Comparison of ENCODE assay signal across 2 cellular contexts in genomic region chr19:17604372-17605025, GRCh38.
A peak's percentile ranks its signal among the peaks of the same experiment; 100 is the strongest.
TF ChIP-seq lines count a peak whose summit lies in the region.

No MANE protein-coding gene starts in this region.

TF ChIP-seq in HEK293, 187 proteins besides CTCF, POLR2A, EP300 and RAD21:
- TF ChIP-seq ZNF146 (tag by site-specific recombination; IDR thresholded peaks at IDR 0.05) = no peak
- TF ChIP-seq ZBTB17 (tag by site-specific recombination; IDR thresholded peaks at IDR 0.05) = peak; percentile 41
- peak; percentile 76 for TF ChIP-seq ZBTB20 (tag by site-specific recombination; IDR thresholded peaks at IDR 0.05)
- no peak for TF ChIP-seq ZNF747 (tag by site-specific recombination; IDR thresholded peaks at IDR 0.05)
- peak; percentile 37; the same call in 1 of the 2 replicates for TF ChIP-seq ZNF366 (tag by site-specific recombination; conservative IDR thresholded peaks at IDR 0.05)
- no peak for TF ChIP-seq ZNF660 (tag by site-specific recombination; IDR thresholded peaks at IDR 0.05)
- TF ChIP-seq ZNF292 (tag by site-specific recombination; IDR thresholded peaks at IDR 0.05; ENCODE audit: borderline replicate concordance, low read depth) = no peak
- TF ChIP-seq ZNF350 (tag by site-specific recombination; IDR thresholded peaks at IDR 0.05) = no peak
- TF ChIP-seq PRDM1 (tag by site-specific recombination; IDR thresholded peaks at IDR 0.05) = peak; percentile 88
- no peak for TF ChIP-seq ZSCAN18 (tag by site-specific recombination; IDR thresholded peaks at IDR 0.05)
- no peak for TF ChIP-seq ZNF175 (tag by site-specific recombination; IDR thresholded peaks at IDR 0.05)
- TF ChIP-seq MEIS1 (CRISPR knock-in tag; IDR thresholded peaks at IDR 0.05; ENCODE audit: borderline replicate concordance) = no peak
- no peak for TF ChIP-seq GLI4 (tag by site-specific recombination; IDR thresholded peaks at IDR 0.05)
- no peak for TF ChIP-seq KLF17 (tag by site-specific recombination; IDR thresholded peaks at IDR 0.05)
- TF ChIP-seq YY2 (tag by site-specific recombination; IDR thresholded peaks at IDR 0.05) = no peak
- TF ChIP-seq ZIC2 (tag by site-specific recombination; IDR thresholded peaks at IDR 0.05) = peak; percentile 31
- no peak for TF ChIP-seq SP2 (tag by site-specific recombination; IDR thresholded peaks at IDR 0.05)
- TF ChIP-seq ZBTB8A (tag by site-specific recombination; IDR thresholded peaks at IDR 0.05) = no peak

TF ChIP-seq in K562, 482 proteins besides CTCF, POLR2A, EP300 and RAD21:
- TF ChIP-seq PREB (CRISPR knock-in tag; IDR thresholded peaks at IDR 0.05) = no peak
- TF ChIP-seq NFIC (IDR thresholded peaks at IDR 0.05) = peak; percentile 46; the same call in 1 of the 2 replicates
